In the genomic region with DNA sequence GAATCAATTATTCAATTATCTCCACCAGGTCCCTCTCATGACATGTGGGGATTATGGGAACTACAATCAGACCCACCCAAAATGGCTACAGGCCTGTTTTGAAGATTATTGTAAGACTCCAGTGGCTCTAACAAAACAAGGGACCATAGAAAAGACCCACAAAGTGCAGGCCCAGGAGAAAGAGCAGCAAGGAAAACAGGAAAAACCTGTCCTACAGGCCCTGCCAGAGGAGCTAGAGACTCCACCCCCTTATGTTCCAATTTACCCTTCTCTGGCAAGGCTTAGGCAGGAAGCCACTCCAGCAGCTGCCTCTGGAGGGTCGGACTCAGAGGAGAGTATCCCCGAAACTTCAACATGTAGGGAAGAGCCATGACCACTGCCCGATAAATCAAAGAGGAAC, we compare ENCODE assay signal across 19 cellular contexts.
DNase-seq lines count a peak whose midpoint lies in the region; ATAC-seq, FAIRE-seq and TF ChIP-seq lines count a peak whose summit lies in the region.
"Had no signal": no experiment of that assay in that cellular context is flagged by ENCODE, and none has a peak within 500 bp of the region (broad histone marks: within the 10 kb centered on the region; RNA-seq: fewer than 3 reads in every experiment).

No MANE protein-coding gene starts in this region.

- no peaks in the 10 kb centered on the region for H3K9me3 ChIP-seq in kidney (ENCODE audit: control insufficient read depth in 1 of 2, low read length in 2 of 2)
- H3K9me3 ChIP-seq: MG63, transverse colon had no signal

- H3K36me3 ChIP-seq in kidney (ENCODE audit: control insufficient read depth in 1 of 2, insufficient read depth in 2 of 2, low read length in 2 of 2): no peaks in the 10 kb centered on the region
- H3K36me3 ChIP-seq: neural progenitor cell, transverse colon had no signal

- H3K27ac ChIP-seq in 22Rv1 (peak overlapping the region; percentile 42), kidney (ENCODE audit: low read depth in 2 of 2, low read length in 2 of 2) (no peak overlapping the region)
- H3K27ac ChIP-seq: coronary artery, neural progenitor cell, transverse colon had no signal

- H3K4me1 ChIP-seq in kidney (ENCODE audit: control insufficient read depth in 1 of 2, insufficient read depth in 1 of 2, low read depth in 1 of 2, low read length in 2 of 2): no peaks in the 10 kb centered on the region
- H3K4me1 ChIP-seq: neural progenitor cell had no signal

- no peak for TF ChIP-seq CTCF in 22Rv1 (IDR thresholded peaks at IDR 0.05)
- no peak for TF ChIP-seq CTCF in kidney (IDR thresholded peaks at IDR 0.05; ENCODE audit: borderline replicate concordance, extremely low read depth, insufficient read depth)

- intact Hi-C loops in kidney (cut with DNase I): no loop called here

- no peak overlapping the region for H3K9ac ChIP-seq in kidney (ENCODE audit: low read length in 2 of 2)
- H3K9ac ChIP-seq: neural progenitor cell had no signal

- ATAC-seq in GM21423 (IDR thresholded peaks at IDR 0.05; ENCODE audit: unreplicated experiment) (no peak), GM21723 (IDR thresholded peaks at IDR 0.05; ENCODE audit: unreplicated experiment) (no peak)
- ATAC-seq: Right ventricle myocardium inferior had no signal

- H3K4me3 ChIP-seq in kidney (ENCODE audit: low read length in 2 of 2): no peak overlapping the region
- H3K4me3 ChIP-seq: coronary artery, MG63, neural progenitor cell, transverse colon had no signal

- DNase-seq in HPDE6-E6E7 (ENCODE audit: extremely low spot score): peak; percentile 9
- DNase-seq in NCI-H526 treated with DMSO at 0.1 percent for 48 hours (lab: John Stamatoyannopoulos, UW): peak; percentile 43
- peak; percentile 64 for DNase-seq in iPS DF 19.7 (ENCODE audit: low read depth, low spot score)
- DNase-seq in kidney: no peak
- DNase-seq in activated T-cell treated with anti-CD3 and anti-CD28 coated beads for 4 hours: no peak
- DNase-seq: activated naive CD4-positive, alpha-beta T cell treated with anti-CD3 and anti-CD28 coated beads, Interleukin-2, amount 10 ng/mL, durations not matched to agents 7 days and 5 days; activated T-cell treated with anti-CD3 and anti-CD28 coated beads, Interleukin-2, amount 50 U/mL, for 1 hour; EL; MG63; NCI-H2029 treated with DMSO at 0.1 percent for 48 hours; stimulated activated naive CD4-positive, alpha-beta T cell treated with Interleukin-2 at 50 U/mL for 16 hours; T-helper 1 cell; transverse colon had no signal

- FAIRE-seq in kidney (lab: Jason Lieb, UNC): no peak

Comparison
In these comparisons a context has a peak if more than half of its experiments do, and no peak if none do; other contexts are left out.
1. DNase-seq: peak in HPDE6-E6E7 (single experiment), NCI-H526 treated with DMSO at 0.1 percent for 48 hours (single experiment) and iPS DF 19.7 (single experiment); none in kidney (single experiment) and activated T-cell treated with anti-CD3 and anti-CD28 coated beads for 4 hours (single experiment).